In genomic region chr7:143280160-143280559, GRCh38 we compare ENCODE assay signal across 10 cellular contexts. TPM values are rescaled to one million over a fixed set of nuclear protein-coding genes. Genes with fewer than 3 reads are reported as not detected.
DNase-seq lines count a peak whose midpoint lies in the region; ATAC-seq, FAIRE-seq and TF ChIP-seq lines count a peak whose summit lies in the region.
"Had no signal": no experiment of that assay in that cellular context is flagged by ENCODE, and none has a peak within 500 bp of the region (broad histone marks: within the 10 kb centered on the region; RNA-seq: fewer than 3 reads in every experiment).

No MANE protein-coding gene starts in this region.

- no peak for TF ChIP-seq EP300 in A549 (IDR thresholded peaks at IDR 0.05)

- H3K79me2 ChIP-seq in MM.1S (ENCODE audit: low read length) = no peaks in the 10 kb centered on the region
- no peaks in the 10 kb centered on the region for H3K79me2 ChIP-seq in osteoblast (ENCODE audit: insufficient read depth, low read length)

- H3K4me1 ChIP-seq in A549 (peaks cover 15% of the 10 kb centered on the region), MM.1S (ENCODE audit: low read length) (no peaks in the 10 kb centered on the region), osteoblast (ENCODE audit: insufficient read depth, low read length) (peaks cover 4% of the 10 kb centered on the region)

- H3K4me3 ChIP-seq in A549 (no peak overlapping the region), MM.1S (ENCODE audit: low read length) (no peak overlapping the region), osteoblast (ENCODE audit: insufficient read depth, low read length) (no peak overlapping the region)

- no peaks in the 10 kb centered on the region for H3K36me3 ChIP-seq in MM.1S (replicated peaks; ENCODE audit: insufficient read depth, low read length)
- H3K36me3 ChIP-seq in osteoblast (ENCODE audit: insufficient read depth, low read length) = no peaks in the 10 kb centered on the region

- H3K27me3 ChIP-seq in MM.1S (replicated peaks; ENCODE audit: insufficient read depth, low read length) (no peaks in the 10 kb centered on the region), osteoblast (ENCODE audit: insufficient read depth, low read length) (no peaks in the 10 kb centered on the region)

- DNase-seq in A549 (ENCODE audit: low read depth in 1 of 2, low spot score in 1 of 2) (no peak), MM.1S (no peak), osteoblast (ENCODE audit: insufficient read length, low spot score, missing footprints) (no peak), dermis blood vessel endothelial cell (no peak), germinal center (ENCODE audit: low spot score) (no peak)
- DNase-seq: aorta, NCI-H510A treated with DMSO at 0.1 percent for 48 hours had no signal

- CTCF ChIA-PET in A549 (lab: Yijun Ruan, JAX) = interaction anchor here (0.8 to 0.9 kb wide), 2 partner anchors 48 to 100 kb away, joined by 3 read pairs; no protein-coding TSS in a partner anchor

- POLR2A ChIA-PET in A549 (lab: Yijun Ruan, JAX) = interaction anchor here (1.2 kb wide), 1 partner anchor 8 kb away, joined by 6 read pairs; the partner anchor contains the start of gene CASP2

- H3K27ac ChIP-seq in A549 (no peak overlapping the region), MM.1S (ENCODE audit: low read length) (no peak overlapping the region), cingulate gyrus (ENCODE audit: low read depth, low read length) (peak overlapping the region; percentile 96), osteoblast (ENCODE audit: low read depth, low read length) (no peak overlapping the region)

- no peak for TF ChIP-seq RAD21 in A549 (conservative IDR thresholded peaks at IDR 0.05 in 1 of 2, IDR thresholded peaks at IDR 0.05 in 1 of 2)

- peak overlapping the region; percentile 44 for H3K4me2 ChIP-seq in A549
- H3K4me2 ChIP-seq in MM.1S (ENCODE audit: low read depth, low read length) = peak overlapping the region; percentile 9
- peak overlapping the region; percentile 34 for H3K4me2 ChIP-seq in osteoblast (ENCODE audit: insufficient read depth, low read length)

- ATAC-seq in A549 (no peak), HG03442 (IDR thresholded peaks at IDR 0.05; ENCODE audit: unreplicated experiment) (no peak), HG03196 (IDR thresholded peaks at IDR 0.05; ENCODE audit: unreplicated experiment) (no peak)

- H2AFZ ChIP-seq in MM.1S (ENCODE audit: low read length) = no peak overlapping the region
- H2AFZ ChIP-seq in osteoblast (ENCODE audit: low read length) = peak overlapping the region; percentile 60

- no peak overlapping the region for H3K9ac ChIP-seq in MM.1S (ENCODE audit: low read length)

- no peaks in the 10 kb centered on the region for H3K9me2 ChIP-seq in MM.1S (replicated peaks; ENCODE audit: insufficient read depth, low read length)

- H3F3A ChIP-seq in MM.1S (ENCODE audit: insufficient read depth, low read length) = no peaks in the 10 kb centered on the region

- TF ChIP-seq POLR2A in A549 (IDR thresholded peaks at IDR 0.05; ENCODE audit: low read length) = no peak

- H3K9me3 ChIP-seq in A549 = no peaks in the 10 kb centered on the region
- H3K9me3 ChIP-seq in MM.1S (replicated peaks; ENCODE audit: insufficient read depth, low read length) = no peaks in the 10 kb centered on the region
- no peaks in the 10 kb centered on the region for H3K9me3 ChIP-seq in osteoblast (ENCODE audit: low read depth, low read length)

- 57% methylated on average over 1 of the region's 1 CpG for WGBS in A549 (ENCODE audit: missing lambda C conversion rate)

- H4K20me1 ChIP-seq in MM.1S (ENCODE audit: insufficient read depth, low read length) (no peaks in the 10 kb centered on the region), osteoblast (ENCODE audit: insufficient read depth, low read length) (no peaks in the 10 kb centered on the region)

- FAIRE-seq in A549 (lab: Jason Lieb, UNC) = no peak

- TF ChIP-seq CTCF in A549 (IDR thresholded peaks at IDR 0.05) (no peak), MM.1S (IDR thresholded peaks at IDR 0.05; ENCODE audit: low read length) (no peak), osteoblast (IDR thresholded peaks at IDR 0.05; ENCODE audit: extremely low read depth, low read depth, low read length) (no peak)

TF ChIP-seq in A549, 52 proteins besides CTCF, POLR2A, EP300 and RAD21:
- TF ChIP-seq CBX8 (IDR thresholded peaks at IDR 0.05) = no peak
- no peak for TF ChIP-seq TFCP2L1 (CRISPR knock-in tag; IDR thresholded peaks at IDR 0.05)
- no peak for TF ChIP-seq RFX5 (IDR thresholded peaks at IDR 0.05)
- TF ChIP-seq SREBF2 (IDR thresholded peaks at IDR 0.05) = no peak
- TF ChIP-seq HES2 (IDR thresholded peaks at IDR 0.05) = no peak
- TF ChIP-seq CHD4 (IDR thresholded peaks at IDR 0.05; ENCODE audit: borderline replicate concordance) = no peak
- TF ChIP-seq HMGXB4 (CRISPR knock-in tag; IDR thresholded peaks at IDR 0.05; ENCODE audit: borderline replicate concordance) = no peak
- TF ChIP-seq HOXB13 (CRISPR knock-in tag; IDR thresholded peaks at IDR 0.05; ENCODE audit: low read depth) = no peak
- no peak for TF ChIP-seq HEYL (CRISPR knock-in tag; IDR thresholded peaks at IDR 0.05)

RNA-seq across cellular contexts. Expression of gene TMEM139, which starts 4.6 kb away (rescaled TPM):
- polyA plus RNA-seq in A549 (2011; rRNA removed) (0.49 and 0.65 TPM in 2 replicates), A549 (2017; fragmentation: RNase III; extraction: RNeasy Plus Mini Kit Qiagen cat#74134 plus additional on column Dnase treatment) (0.37 to 0.71 TPM (median 0.42 TPM) in 3 replicates)
- 0.52 and 0.73 TPM in 2 replicates for polyA plus RNA-seq in A549 (2012; cell fraction: cytosol; rRNA removed)
- polyA plus RNA-seq in A549 (2012; cell fraction: nucleus; rRNA removed) = 0.79 and 0.95 TPM in 2 replicates
- 0.29 and 1.1 TPM in 2 replicates for polyA minus RNA-seq in A549 (2011; rRNA and poly(A)+ RNA removed)
- total RNA-seq in osteoblast (not detected in 2 replicates), dermis blood vessel endothelial cell (0.14 and 0.17 TPM in 2 replicates)

RNA-seq across cellular contexts. Expression of gene CASP2, which starts 8.0 kb away (rescaled TPM):
- polyA plus RNA-seq in A549 (2011; rRNA removed) = 24.6 and 26.0 TPM in 2 replicates
- polyA plus RNA-seq in A549 (2012; cell fraction: cytosol; rRNA removed) = 12.4 and 14.5 TPM in 2 replicates
- 30.5 and 39.3 TPM in 2 replicates for polyA plus RNA-seq in A549 (2012; cell fraction: nucleus; rRNA removed)
- polyA plus RNA-seq in A549 (2017; fragmentation: RNase III; extraction: RNeasy Plus Mini Kit Qiagen cat#74134 plus additional on column Dnase treatment) = 17.7 to 19.9 TPM (median 18.7 TPM) in 3 replicates
- 53.6 and 55.0 TPM in 2 replicates for polyA minus RNA-seq in A549 (2011; rRNA and poly(A)+ RNA removed)
- 7.6 and 10.9 TPM in 2 replicates for total RNA-seq in osteoblast
- 12.8 and 30.2 TPM in 2 replicates for total RNA-seq in dermis blood vessel endothelial cell

RNA-seq across cellular contexts. Expression of gene GSTK1, which starts 16.9 kb away (rescaled TPM):
- polyA plus RNA-seq in A549 (2011; rRNA removed) (76.6 and 96.5 TPM in 2 replicates), A549 (2017; fragmentation: RNase III; extraction: RNeasy Plus Mini Kit Qiagen cat#74134 plus additional on column Dnase treatment) (80.8 to 92.9 TPM (median 91.5 TPM) in 3 replicates)
- 98.6 and 104 TPM in 2 replicates for polyA plus RNA-seq in A549 (2012; cell fraction: cytosol; rRNA removed)
- polyA plus RNA-seq in A549 (2012; cell fraction: nucleus; rRNA removed) = 128 and 176 TPM in 2 replicates
- 44.4 and 62.6 TPM in 2 replicates for polyA minus RNA-seq in A549 (2011; rRNA and poly(A)+ RNA removed)
- total RNA-seq in osteoblast (91.3 and 99.9 TPM in 2 replicates), dermis blood vessel endothelial cell (110 and 112 TPM in 2 replicates)

RNA-seq across cellular contexts. Expression of gene CLCN1, which starts 35.8 kb away (rescaled TPM):
- polyA plus RNA-seq in A549 (2011; rRNA removed) (0.08 TPM in 1 of 2 replicates, not detected in the other), A549 (2017; fragmentation: RNase III; extraction: RNeasy Plus Mini Kit Qiagen cat#74134 plus additional on column Dnase treatment) (0.03 TPM in 1 of 3 replicates, not detected in the others)
- polyA plus RNA-seq in A549 (2012; cell fraction: cytosol; rRNA removed) = 0.01 and 0.03 TPM in 2 replicates
- 0.06 TPM in 1 of 2 replicates, not detected in the other for polyA plus RNA-seq in A549 (2012; cell fraction: nucleus; rRNA removed)
- polyA minus RNA-seq in A549 (2011; rRNA and poly(A)+ RNA removed) = 0.08 and 0.10 TPM in 2 replicates
- total RNA-seq in osteoblast (under 0.01 TPM in 2 replicates), dermis blood vessel endothelial cell (not detected in 2 replicates)
- total RNA-seq: aorta had no signal
- polyA plus RNA-seq: aorta had no signal

RNA-seq across cellular contexts. Expression of gene TAS2R40, which starts 58.3 kb away (rescaled TPM):
- not detected in 2 replicates for polyA plus RNA-seq in A549 (2011; rRNA removed)
- not detected in 2 replicates for polyA plus RNA-seq in A549 (2012; cell fraction: cytosol; rRNA removed)
- polyA plus RNA-seq in A549 (2012; cell fraction: nucleus; rRNA removed) = not detected in 2 replicates
- polyA plus RNA-seq in A549 (2017; fragmentation: RNase III; extraction: RNeasy Plus Mini Kit Qiagen cat#74134 plus additional on column Dnase treatment) = not detected in 3 replicates
- polyA minus RNA-seq in A549 (2011; rRNA and poly(A)+ RNA removed) = not detected in 2 replicates
- not detected in 2 replicates for total RNA-seq in osteoblast
- not detected in 2 replicates for total RNA-seq in dermis blood vessel endothelial cell
- total RNA-seq: aorta had no signal
- polyA plus RNA-seq: aorta had no signal
